9 cellular contexts compared by ENCODE assay signal in the genomic region with DNA sequence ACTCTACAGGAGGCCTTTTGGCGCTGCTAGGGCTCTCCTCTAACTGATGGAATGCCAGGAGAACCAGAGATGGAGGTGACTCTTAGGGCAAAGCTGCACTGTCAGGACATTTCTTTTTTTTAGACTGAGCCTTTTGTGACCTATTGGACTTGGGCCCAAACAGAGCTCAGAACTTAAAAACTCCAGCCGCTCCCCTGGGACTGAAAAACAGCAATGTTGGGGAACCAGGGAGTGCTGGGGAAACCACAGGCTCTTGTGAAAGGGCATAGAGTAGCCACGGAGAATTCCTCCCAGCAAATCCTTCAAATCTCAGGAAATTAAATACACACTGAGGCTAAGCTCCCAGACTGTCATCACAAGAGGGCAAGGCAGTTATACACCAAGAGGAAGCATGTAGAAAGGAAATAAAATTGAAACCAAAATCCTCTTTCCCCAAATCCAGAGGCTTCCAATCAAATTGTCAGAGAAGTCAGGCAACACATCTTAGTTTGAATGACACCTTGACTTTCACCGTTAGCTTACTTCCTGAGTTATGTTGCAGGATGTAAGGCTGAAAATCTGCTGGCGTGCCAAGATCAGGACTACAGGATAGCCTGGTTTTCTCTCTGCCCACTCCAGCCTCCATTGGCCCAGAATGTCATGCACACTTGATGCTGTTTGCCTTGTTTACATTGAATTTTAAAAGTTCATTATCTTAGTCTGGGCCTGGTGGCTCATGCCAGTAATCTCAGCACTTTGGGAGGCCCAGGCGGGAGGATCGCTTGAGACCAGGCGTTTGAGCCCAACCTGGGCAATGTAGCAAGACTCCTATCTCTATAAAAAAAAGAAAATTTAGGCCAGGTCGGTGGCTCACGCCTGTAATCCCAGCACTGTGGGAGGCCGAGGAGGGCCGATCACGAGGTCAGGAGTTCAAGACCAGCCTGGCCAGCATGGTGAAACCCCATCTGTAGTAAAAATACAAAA. TPM values are rescaled to one million over a fixed set of nuclear protein-coding genes. Genes with fewer than 3 reads are reported as not detected.
DNase-seq lines count a peak whose midpoint lies in the region; ATAC-seq and TF ChIP-seq lines count a peak whose summit lies in the region.
"Had no signal": no experiment of that assay in that cellular context is flagged by ENCODE, and none has a peak within 500 bp of the region (broad histone marks: within the 10 kb centered on the region; RNA-seq: fewer than 3 reads in every experiment).

No MANE protein-coding gene starts in this region.

- H2AFZ ChIP-seq in Karpas-422 (ENCODE audit: low read length) = no peak overlapping the region

- H3K9me3 ChIP-seq in stomach = no peaks in the 10 kb centered on the region
- no peaks in the 10 kb centered on the region for H3K9me3 ChIP-seq in Karpas-422 (ENCODE audit: low read length)

- peak overlapping the region in 3 of 5 donors; percentile 51 to 96 (median 95) for H3K27ac ChIP-seq in stomach
- no peak overlapping the region for H3K27ac ChIP-seq in Karpas-422 (ENCODE audit: low read length)

- H3K4me1 ChIP-seq in stomach = peaks cover 14 to 49% (median 32%) of the 10 kb centered on the region in 4 donors
- peaks cover 25% of the 10 kb centered on the region for H3K4me1 ChIP-seq in Karpas-422 (ENCODE audit: low read length)

- peaks cover 19% of the 10 kb centered on the region for H3K4me1 Mint-ChIP-seq in activated T-cell treated with anti-CD3 and anti-CD28 coated beads, Interleukin-2, amount 50 U/mL, for 24 hours (ENCODE audit: low read depth)
- peaks cover 15% of the 10 kb centered on the region for H3K4me1 Mint-ChIP-seq in activated CD4-positive, alpha-beta memory T cell treated with anti-CD3 and anti-CD28 coated beads for 36 hours (ENCODE audit: low read depth)

- H3K27me3 ChIP-seq in stomach (no peaks in the 10 kb centered on the region), Karpas-422 (ENCODE audit: low read length) (no peaks in the 10 kb centered on the region)

- intact Hi-C loops in activated CD4-positive, alpha-beta memory T cell treated with anti-CD3 and anti-CD28 coated beads for 36 hours (cut with micrococcal nuclease) = no loop called here
- intact Hi-C loops in stomach (cut with DNase I; ENCODE audit: low total_unique reads) = no loop called here

- WGBS in stomach, 5 donors = 75 to 80% (median 76%) methylated on average over 13 of the region's 13 CpGs

- TF ChIP-seq CTCF in foreskin fibroblast (IDR thresholded peaks at IDR 0.05; ENCODE audit: low read depth, low read length) (no peak), stomach (IDR thresholded peaks at IDR 0.05) (no peak)

- H3K27ac Mint-ChIP-seq in activated T-cell treated with anti-CD3 and anti-CD28 coated beads, Interleukin-2, amount 50 U/mL, for 24 hours = peak overlapping the region; percentile 34
- peak overlapping the region; percentile 3 for H3K27ac Mint-ChIP-seq in activated CD4-positive, alpha-beta memory T cell treated with anti-CD3 and anti-CD28 coated beads for 36 hours

- H3K27me3 Mint-ChIP-seq in activated T-cell treated with anti-CD3 and anti-CD28 coated beads, Interleukin-2, amount 50 U/mL, for 24 hours = no peaks in the 10 kb centered on the region
- no peaks in the 10 kb centered on the region for H3K27me3 Mint-ChIP-seq in activated CD4-positive, alpha-beta memory T cell treated with anti-CD3 and anti-CD28 coated beads for 36 hours

- H3K9me3 Mint-ChIP-seq in activated T-cell treated with anti-CD3 and anti-CD28 coated beads, Interleukin-2, amount 50 U/mL, for 24 hours = no peaks in the 10 kb centered on the region
- H3K9me3 Mint-ChIP-seq in activated CD4-positive, alpha-beta memory T cell treated with anti-CD3 and anti-CD28 coated beads for 36 hours = no peaks in the 10 kb centered on the region

- peaks cover 20% of the 10 kb centered on the region for H3K79me2 ChIP-seq in Karpas-422 (ENCODE audit: low read length)

- H4K20me1 ChIP-seq in Karpas-422 (ENCODE audit: insufficient read depth, low read depth, low read length) = no peaks in the 10 kb centered on the region

- no peaks in the 10 kb centered on the region for H3K9me2 ChIP-seq in Karpas-422 (replicated peaks; ENCODE audit: insufficient read depth, low read length)

- no peak overlapping the region for H3K9ac ChIP-seq in Karpas-422 (ENCODE audit: low read length)

- TF ChIP-seq EP300 in stomach (IDR thresholded peaks at IDR 0.05) = no peak

- ATAC-seq in HG03045 (IDR thresholded peaks at IDR 0.05; ENCODE audit: unreplicated experiment) = no peak

- TF ChIP-seq POLR2A in stomach (IDR thresholded peaks at IDR 0.05) = no peak

- CTCF ChIA-PET in activated CD4-positive, alpha-beta memory T cell treated with anti-CD3 and anti-CD28 coated beads for 36 hours (lab: Charles Lee) = interaction anchor here (0.8 to 1.2 kb wide), 3 partner anchors 18 to 144 kb away, joined by 3 to 7 read pairs (median 4); no protein-coding TSS in a partner anchor

- H3K36me3 ChIP-seq in stomach (no peaks in the 10 kb centered on the region), Karpas-422 (ENCODE audit: insufficient read depth, low read length) (peaks cover 4% of the 10 kb centered on the region; the same call in 1 of the 2 replicates)

- H3K4me3 ChIP-seq in foreskin fibroblast (ENCODE audit: low read depth in 1 of 2, low read length in 2 of 2) = no peak overlapping the region
- H3K4me3 ChIP-seq in stomach = no peak overlapping the region
- no peak overlapping the region for H3K4me3 ChIP-seq in Karpas-422 (ENCODE audit: low read length)

- POLR2A ChIA-PET in activated CD4-positive, alpha-beta memory T cell treated with anti-CD3 and anti-CD28 coated beads for 36 hours (lab: Charles Lee) = interaction anchor here (0.6 kb wide), 1 partner anchor 566 kb away, joined by 3 read pairs; no protein-coding TSS in a partner anchor

- no peak overlapping the region for H3K4me2 ChIP-seq in Karpas-422 (ENCODE audit: low read depth, low read length, poor library complexity, severe bottlenecking)

- H3K36me3 Mint-ChIP-seq in activated T-cell treated with anti-CD3 and anti-CD28 coated beads, Interleukin-2, amount 50 U/mL, for 24 hours (ENCODE audit: low read depth) = peaks cover 28% of the 10 kb centered on the region
- peaks cover 13% of the 10 kb centered on the region for H3K36me3 Mint-ChIP-seq in activated CD4-positive, alpha-beta memory T cell treated with anti-CD3 and anti-CD28 coated beads for 36 hours

- H3K4me3 Mint-ChIP-seq in activated T-cell treated with anti-CD3 and anti-CD28 coated beads, Interleukin-2, amount 50 U/mL, for 24 hours = peak overlapping the region; percentile 28
- peak overlapping the region; percentile 11 for H3K4me3 Mint-ChIP-seq in activated CD4-positive, alpha-beta memory T cell treated with anti-CD3 and anti-CD28 coated beads for 36 hours

- DNase-seq in activated T-cell treated with anti-CD3 and anti-CD28 coated beads, Interleukin-2, amount 50 U/mL, for 24 hours = no peak
- no peak for DNase-seq in activated T-cell treated with anti-CD3 and anti-CD28 coated beads, Interleukin-2, amount 50 U/mL, for 48 hours
- DNase-seq in activated CD4-positive, alpha-beta memory T cell treated with anti-CD3 and anti-CD28 coated beads for 36 hours = no peak
- DNase-seq in foreskin fibroblast (peak; percentile 76 to 85), stomach (no peak), Karpas-422 (no peak), DMS79 treated with DMSO at 0.1 percent for 48 hours (lab: John Stamatoyannopoulos, UW) (no peak)
- DNase-seq: NCI-H1417 treated with DMSO at 0.1 percent for 48 hours had no signal

RNA-seq across cellular contexts. Expression of gene RFC2, which starts 2.5 kb away (rescaled TPM):
- total RNA-seq in activated CD4-positive, alpha-beta memory T cell treated with anti-CD3 and anti-CD28 coated beads for 36 hours = 10 to 100 TPM; 80.8 to 81.1 TPM
- total RNA-seq in stomach = 10 to 100 TPM in 4 of 5 donors, 1 to 10 TPM in 1; 7.7 to 39.1 (median 18.2) TPM
- polyA plus RNA-seq in stomach = 10 to 100 TPM; 22.0 to 27.8 (median 24.0) TPM
- total RNA-seq in Karpas-422 (2014; rRNA removed; shearing (Covaris generic); ENCODE audit: low replicate concordance) = 18.9 and 27.3 TPM in 2 replicates

RNA-seq across cellular contexts. Expression of gene CLIP2, which starts 32.5 kb away (rescaled TPM):
- 1 to 10 TPM; 2.4 to 2.7 TPM for total RNA-seq in activated CD4-positive, alpha-beta memory T cell treated with anti-CD3 and anti-CD28 coated beads for 36 hours
- total RNA-seq in stomach = 100 to 1,000 TPM in 1 of 5 donors, 10 to 100 TPM in 4; 20.7 to 485 (median 24.5) TPM
- 10 to 100 TPM in 2 of 3 donors, 1 to 10 TPM in 1; 4.5 to 24.1 (median 10.5) TPM for polyA plus RNA-seq in stomach
- total RNA-seq in Karpas-422 (2014; rRNA removed; shearing (Covaris generic); ENCODE audit: low replicate concordance) = 0.76 TPM in 1 of 2 replicates, not detected in the other

RNA-seq across cellular contexts. Expression of gene LAT2, which starts 46.9 kb away (rescaled TPM):
- 1 to 10 TPM; 6.6 to 6.7 TPM for total RNA-seq in activated CD4-positive, alpha-beta memory T cell treated with anti-CD3 and anti-CD28 coated beads for 36 hours
- total RNA-seq in stomach = 100 to 1,000 TPM in 1 of 5 donors, 1 to 10 TPM in 3, under 1 TPM in 1; 0.45 to 150 (median 3.9) TPM
- 1 to 10 TPM; 6.3 to 8.7 (median 7.2) TPM for polyA plus RNA-seq in stomach
- total RNA-seq in Karpas-422 (2014; rRNA removed; shearing (Covaris generic); ENCODE audit: low replicate concordance) = 2.3 and 10.5 TPM in 2 replicates

Comparison
In these comparisons a context has a peak if more than half of its experiments do, and no peak if none do; other contexts are left out.
1. DNase-seq: peak in foreskin fibroblast (2 of 2); none in activated T-cell treated with anti-CD3 and anti-CD28 coated beads, Interleukin-2, amount 50 U/mL, for 24 hours (single experiment), activated T-cell treated with anti-CD3 and anti-CD28 coated beads, Interleukin-2, amount 50 U/mL, for 48 hours (0 of 2), activated CD4-positive, alpha-beta memory T cell treated with anti-CD3 and anti-CD28 coated beads for 36 hours (single experiment), stomach (single experiment), Karpas-422 (single experiment) and DMS79 treated with DMSO at 0.1 percent for 48 hours (single experiment).
2. RNA of gene CLIP2, which starts 32.5 kb away (total RNA-seq): 20.7 to 485 TPM in stomach; 2.4 to 2.7 TPM in activated CD4-positive, alpha-beta memory T cell treated with anti-CD3 and anti-CD28 coated beads for 36 hours and 0.76 TPM in Karpas-422; every median in the first group is over 4 times any median in the second.